In the genomic region with DNA sequence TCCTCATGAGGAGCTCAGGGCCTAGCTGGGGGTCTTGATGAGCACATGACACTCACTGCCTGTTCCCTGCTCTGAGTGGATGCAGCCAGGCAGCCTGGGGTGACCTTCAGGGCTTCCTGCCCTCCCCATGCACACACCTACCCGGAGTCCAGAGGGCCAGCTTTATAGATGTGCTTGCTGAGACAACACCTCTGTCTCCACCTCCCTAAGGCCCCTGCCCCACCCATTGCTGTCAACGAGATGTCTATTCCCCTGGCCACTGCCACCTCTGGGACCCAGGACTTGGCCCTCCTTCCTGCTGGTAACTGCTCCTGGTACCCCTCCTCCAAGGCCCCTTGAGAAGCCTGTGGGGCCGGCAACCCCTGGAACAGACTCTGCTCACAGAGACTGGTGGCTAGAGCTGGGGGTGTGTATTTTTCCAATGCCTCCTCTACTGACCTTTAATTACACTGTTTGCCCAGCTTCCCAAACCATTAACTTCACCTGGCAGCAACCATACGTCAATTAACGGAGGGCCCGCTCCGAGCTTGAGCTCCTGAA, we compare ENCODE assay signal across 1 cellular context.
TF ChIP-seq lines count a peak whose summit lies in the region.

No MANE protein-coding gene starts in this region.

TF ChIP-seq in HepG2, 621 proteins besides CTCF, POLR2A, EP300 and RAD21 (continued from another document and continues in another):
- TF ChIP-seq ZBTB39 (CRISPR knock-in tag; IDR thresholded peaks at IDR 0.05) (no peak), ZNF761 (CRISPR knock-in tag; conservative IDR thresholded peaks at IDR 0.05) (no peak), ZNF576 (CRISPR knock-in tag; IDR thresholded peaks at IDR 0.05) (no peak), ZFP62 (CRISPR knock-in tag; IDR thresholded peaks at IDR 0.05) (no peak), ZNF296 (CRISPR knock-in tag; conservative IDR thresholded peaks at IDR 0.05) (no peak), ZMAT5 (CRISPR knock-in tag; IDR thresholded peaks at IDR 0.05; ENCODE audit: borderline replicate concordance, low read depth) (no peak), SAFB2 (CRISPR knock-in tag; IDR thresholded peaks at IDR 0.05; ENCODE audit: borderline replicate concordance, low read depth) (no peak), PITX1 (CRISPR knock-in tag; IDR thresholded peaks at IDR 0.05) (peak; percentile 60), ZNF414 (CRISPR knock-in tag; IDR thresholded peaks at IDR 0.05) (peak; percentile 63; the same call in 1 of the 2 replicates), ZNF138 (CRISPR knock-in tag; IDR thresholded peaks at IDR 0.05; ENCODE audit: low read depth) (no peak), ZNF256 (CRISPR knock-in tag; conservative IDR thresholded peaks at IDR 0.05) (no peak), ZBTB3 (CRISPR knock-in tag; IDR thresholded peaks at IDR 0.05; ENCODE audit: borderline replicate concordance, low read depth) (no peak), PLRG1 (conservative IDR thresholded peaks at IDR 0.05) (no peak), MATR3 (CRISPR knock-in tag; IDR thresholded peaks at IDR 0.05) (no peak), BRCA1 (CRISPR knock-in tag; IDR thresholded peaks at IDR 0.05) (no peak), TFDP1 (CRISPR knock-in tag; IDR thresholded peaks at IDR 0.05; ENCODE audit: borderline replicate concordance) (no peak), DZIP1 (CRISPR knock-in tag; IDR thresholded peaks at IDR 0.05) (no peak), ZNF556 (CRISPR knock-in tag; IDR thresholded peaks at IDR 0.05; ENCODE audit: borderline replicate concordance) (no peak; the same call in 1 of the 2 replicates), ZNF362 (CRISPR knock-in tag; IDR thresholded peaks at IDR 0.05; ENCODE audit: borderline replicate concordance) (no peak), ZNF292 (CRISPR knock-in tag; IDR thresholded peaks at IDR 0.05; ENCODE audit: borderline replicate concordance, low read depth) (peak; percentile 71; the same call in 1 of the 2 replicates), ZNF567 (CRISPR knock-in tag; IDR thresholded peaks at IDR 0.05; ENCODE audit: borderline replicate concordance) (no peak), MED1 (CRISPR knock-in tag; IDR thresholded peaks at IDR 0.05) (peak; percentile 51; the same call in 1 of the 2 replicates), SPEN (CRISPR knock-in tag; IDR thresholded peaks at IDR 0.05; ENCODE audit: low read depth) (no peak; the same call in 1 of the 2 replicates), KDM1A (CRISPR knock-in tag; IDR thresholded peaks at IDR 0.05) (no peak), ZBTB1 (CRISPR knock-in tag; IDR thresholded peaks at IDR 0.05; ENCODE audit: borderline replicate concordance) (no peak), ONECUT2 (CRISPR knock-in tag; IDR thresholded peaks at IDR 0.05) (no peak), FOXA1 (IDR thresholded peaks at IDR 0.05) (no peak), FOXA1 (CRISPR knock-in tag; IDR thresholded peaks at IDR 0.05) (no peak), ZNF7 (CRISPR knock-in tag; IDR thresholded peaks at IDR 0.05) (no peak), GTF3A (CRISPR knock-in tag; conservative IDR thresholded peaks at IDR 0.05) (no peak), TCF7 (IDR thresholded peaks at IDR 0.05; ENCODE audit: low read depth) (no peak), TAF15 (IDR thresholded peaks at IDR 0.05; ENCODE audit: low read depth, low read length, poor library complexity, severe bottlenecking) (no peak), MAZ (IDR thresholded peaks at IDR 0.05; ENCODE audit: borderline replicate concordance, low read depth, low read length) (peak; percentile 44; the same call in 1 of the 2 replicates), MAZ (CRISPR knock-in tag; IDR thresholded peaks at IDR 0.05; ENCODE audit: low read depth) (peak; percentile 55; the same call in 1 of the 2 replicates), ZNF382 (CRISPR knock-in tag; IDR thresholded peaks at IDR 0.05; ENCODE audit: borderline replicate concordance) (no peak), ZBTB38 (CRISPR knock-in tag; IDR thresholded peaks at IDR 0.05) (no peak), E2F1 (CRISPR knock-in tag; IDR thresholded peaks at IDR 0.05) (no peak), HNRNPLL (IDR thresholded peaks at IDR 0.05; ENCODE audit: low read depth, low read length, poor library complexity, severe bottlenecking) (no peak), ELF3 (CRISPR knock-in tag; IDR thresholded peaks at IDR 0.05) (no peak)
- TF ChIP-seq, protein P1, sequence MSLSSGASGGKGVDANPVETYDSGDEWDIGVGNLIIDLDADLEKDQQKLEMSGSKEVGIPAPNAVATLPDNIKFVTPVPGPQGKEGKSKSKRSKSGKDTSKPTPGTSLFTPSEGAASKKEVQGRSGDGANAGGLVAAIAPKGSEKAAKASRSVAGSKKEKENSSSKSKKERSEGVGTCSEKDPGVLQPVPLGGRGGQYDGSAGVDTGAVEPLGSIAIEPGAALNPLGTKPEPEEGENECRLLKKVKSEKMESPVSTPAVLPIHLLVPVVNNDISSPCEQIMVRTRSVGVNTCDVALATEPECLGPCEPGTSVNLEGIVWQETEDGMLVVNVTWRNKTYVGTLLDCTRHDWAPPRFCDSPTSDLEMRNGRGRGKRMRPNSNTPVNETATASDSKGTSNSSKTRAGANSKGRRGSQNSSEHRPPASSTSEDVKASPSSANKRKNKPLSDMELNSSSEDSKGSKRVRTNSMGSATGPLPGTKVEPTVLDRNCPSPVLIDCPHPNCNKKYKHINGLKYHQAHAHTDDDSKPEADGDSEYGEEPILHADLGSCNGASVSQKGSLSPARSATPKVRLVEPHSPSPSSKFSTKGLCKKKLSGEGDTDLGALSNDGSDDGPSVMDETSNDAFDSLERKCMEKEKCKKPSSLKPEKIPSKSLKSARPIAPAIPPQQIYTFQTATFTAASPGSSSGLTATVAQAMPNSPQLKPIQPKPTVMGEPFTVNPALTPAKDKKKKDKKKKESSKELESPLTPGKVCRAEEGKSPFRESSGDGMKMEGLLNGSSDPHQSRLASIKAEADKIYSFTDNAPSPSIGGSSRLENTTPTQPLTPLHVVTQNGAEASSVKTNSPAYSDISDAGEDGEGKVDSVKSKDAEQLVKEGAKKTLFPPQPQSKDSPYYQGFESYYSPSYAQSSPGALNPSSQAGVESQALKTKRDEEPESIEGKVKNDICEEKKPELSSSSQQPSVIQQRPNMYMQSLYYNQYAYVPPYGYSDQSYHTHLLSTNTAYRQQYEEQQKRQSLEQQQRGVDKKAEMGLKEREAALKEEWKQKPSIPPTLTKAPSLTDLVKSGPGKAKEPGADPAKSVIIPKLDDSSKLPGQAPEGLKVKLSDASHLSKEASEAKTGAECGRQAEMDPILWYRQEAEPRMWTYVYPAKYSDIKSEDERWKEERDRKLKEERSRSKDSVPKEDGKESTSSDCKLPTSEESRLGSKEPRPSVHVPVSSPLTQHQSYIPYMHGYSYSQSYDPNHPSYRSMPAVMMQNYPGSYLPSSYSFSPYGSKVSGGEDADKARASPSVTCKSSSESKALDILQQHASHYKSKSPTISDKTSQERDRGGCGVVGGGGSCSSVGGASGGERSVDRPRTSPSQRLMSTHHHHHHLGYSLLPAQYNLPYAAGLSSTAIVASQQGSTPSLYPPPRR (CRISPR knock-in tag; IDR thresholded peaks at IDR 0.05; ENCODE audit: borderline replicate concordance) = no peak
- TF ChIP-seq, protein P2, sequence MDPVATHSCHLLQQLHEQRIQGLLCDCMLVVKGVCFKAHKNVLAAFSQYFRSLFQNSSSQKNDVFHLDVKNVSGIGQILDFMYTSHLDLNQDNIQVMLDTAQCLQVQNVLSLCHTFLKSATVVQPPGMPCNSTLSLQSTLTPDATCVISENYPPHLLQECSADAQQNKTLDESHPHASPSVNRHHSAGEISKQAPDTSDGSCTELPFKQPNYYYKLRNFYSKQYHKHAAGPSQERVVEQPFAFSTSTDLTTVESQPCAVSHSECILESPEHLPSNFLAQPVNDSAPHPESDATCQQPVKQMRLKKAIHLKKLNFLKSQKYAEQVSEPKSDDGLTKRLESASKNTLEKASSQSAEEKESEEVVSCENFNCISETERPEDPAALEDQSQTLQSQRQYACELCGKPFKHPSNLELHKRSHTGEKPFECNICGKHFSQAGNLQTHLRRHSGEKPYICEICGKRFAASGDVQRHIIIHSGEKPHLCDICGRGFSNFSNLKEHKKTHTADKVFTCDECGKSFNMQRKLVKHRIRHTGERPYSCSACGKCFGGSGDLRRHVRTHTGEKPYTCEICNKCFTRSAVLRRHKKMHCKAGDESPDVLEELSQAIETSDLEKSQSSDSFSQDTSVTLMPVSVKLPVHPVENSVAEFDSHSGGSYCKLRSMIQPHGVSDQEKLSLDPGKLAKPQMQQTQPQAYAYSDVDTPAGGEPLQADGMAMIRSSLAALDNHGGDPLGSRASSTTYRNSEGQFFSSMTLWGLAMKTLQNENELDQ (CRISPR knock-in tag; IDR thresholded peaks at IDR 0.05; ENCODE audit: borderline replicate concordance) = no peak
- TF ChIP-seq, protein P3, sequence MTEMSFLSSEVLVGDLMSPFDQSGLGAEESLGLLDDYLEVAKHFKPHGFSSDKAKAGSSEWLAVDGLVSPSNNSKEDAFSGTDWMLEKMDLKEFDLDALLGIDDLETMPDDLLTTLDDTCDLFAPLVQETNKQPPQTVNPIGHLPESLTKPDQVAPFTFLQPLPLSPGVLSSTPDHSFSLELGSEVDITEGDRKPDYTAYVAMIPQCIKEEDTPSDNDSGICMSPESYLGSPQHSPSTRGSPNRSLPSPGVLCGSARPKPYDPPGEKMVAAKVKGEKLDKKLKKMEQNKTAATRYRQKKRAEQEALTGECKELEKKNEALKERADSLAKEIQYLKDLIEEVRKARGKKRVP (CRISPR knock-in tag; IDR thresholded peaks at IDR 0.05) = no peak
